ENCODE assay signal across 21 cellular contexts in genomic region chr4:108963910-108964309, GRCh38.
"Had no signal": no experiment of that assay in that cellular context is flagged by ENCODE, and none has a peak within 500 bp of the region (broad histone marks: within the 10 kb centered on the region; RNA-seq: fewer than 3 reads in every experiment).

No MANE protein-coding gene starts in this region.

- H3K9me3 ChIP-seq: MG63, SJCRH30 had no signal

- H3K36me3 ChIP-seq: MG63, SJCRH30 had no signal

- H3K4me3 ChIP-seq: MG63, SJCRH30 had no signal

- FAIRE-seq: HepG2 had no signal

- H3K27me3 ChIP-seq: MG63, SJCRH30 had no signal

- ATAC-seq: HepG2, Right ventricle myocardium inferior, SK-N-SH treated with all-trans-retinoic acid at 6 μM for 48 hours had no signal

- DNase-seq: IMR-90, Karpas-422, KG1, MG63, NCI-H1092, NCI-H1105 treated with DMSO at 0.1 percent for 48 hours, NCI-H1417 treated with DMSO at 0.1 percent for 48 hours, NCI-H146, NCI-H1694 treated with DMSO at 0.1 percent for 48 hours, NCI-H1930, NCI-H2081, NCI-H2107, NCI-H2227 treated with DMSO at 0.1 percent for 48 hours, NCI-H524, NCI-H526 treated with DMSO at 0.1 percent for 48 hours, NCI-H748 treated with DMSO at 0.1 percent for 48 hours, SHP77 treated with DMSO at 0.1 percent for 48 hours, SJCRH30 had no signal
